ENCODE assay signal across 1 cellular context in genomic region chr1:236141447-236142357, GRCh38.
TF ChIP-seq lines count a peak whose summit lies in the region.

No MANE protein-coding gene starts in this region.

TF ChIP-seq in A549, 52 proteins besides CTCF, POLR2A, EP300 and RAD21 (continued from another document):
- TF ChIP-seq CEBPB (IDR thresholded peaks at IDR 0.05) (no peak), HMGXB4 (CRISPR knock-in tag; IDR thresholded peaks at IDR 0.05; ENCODE audit: borderline replicate concordance) (no peak), RNF2 (IDR thresholded peaks at IDR 0.05; ENCODE audit: borderline replicate concordance, low read depth) (peak; percentile 73; the same call in 1 of the 2 replicates), FOXS1 (CRISPR knock-in tag; IDR thresholded peaks at IDR 0.05) (no peak), BCL3 (IDR thresholded peaks at IDR 0.05) (no peak), HEYL (CRISPR knock-in tag; IDR thresholded peaks at IDR 0.05) (no peak), CBX2 (IDR thresholded peaks at IDR 0.05; ENCODE audit: borderline replicate concordance, low read depth) (no peak), SMC3 (IDR thresholded peaks at IDR 0.05) (peak; percentile 9; the same call in 1 of the 3 replicates), ESRRA (IDR thresholded peaks at IDR 0.05; ENCODE audit: borderline replicate concordance, low read length) (no peak), E2F6 (IDR thresholded peaks at IDR 0.05; ENCODE audit: borderline replicate concordance, low read depth) (peak; percentile 37; the same call in 1 of the 2 replicates), MYC (IDR thresholded peaks at IDR 0.05; ENCODE audit: borderline replicate concordance, low read length) (no peak), PBX3 (IDR thresholded peaks at IDR 0.05) (no peak), BHLHE40 (IDR thresholded peaks at IDR 0.05; ENCODE audit: low read depth, low read length) (no peak)
TF ChIP-seq in A549: peak in this region for 5.
